Comparison of ENCODE assay signal across 29 cellular contexts in genomic region chr10:28496481-28496961, GRCh38.
DNase-seq lines count a peak whose midpoint lies in the region; ATAC-seq and TF ChIP-seq lines count a peak whose summit lies in the region.
"Had no signal": no experiment of that assay in that cellular context is flagged by ENCODE, and none has a peak within 500 bp of the region (broad histone marks: within the 10 kb centered on the region; RNA-seq: fewer than 3 reads in every experiment).

No MANE protein-coding gene starts in this region.

- H3K27ac Mint-ChIP-seq in dendritic cell treated with granulocyte-macrophage colony-stimulating factor and Interleukin-4, amounts not matched to agents 40 ng/mL and 50 ng/mL, for 4 days, result peak overlapping the region; percentile 33
- H3K27ac Mint-ChIP-seq: activated CD4-positive, alpha-beta memory T cell treated with anti-CD3 and anti-CD28 coated beads, Interleukin-2, amount 10 ng/mL, durations not matched to agents 7 days and 5 days; CD4-positive, alpha-beta T cell; HFFc6; stimulated activated effector memory CD8-positive, alpha-beta T cell treated with anti-CD3 and anti-CD28 coated beads, Interleukin-12 subunit alpha, Interleukin-12 subunit beta, amount 100 ng/mL, for 72 hours; T-helper 2 cell treated with Interferon-gamma antibody and Interleukin-4, amounts not matched to agents 5 μg/mL and 100 μg/mL, for 36 hours had no signal

- no peaks in the 10 kb centered on the region for H3K27me3 Mint-ChIP-seq in dendritic cell treated with granulocyte-macrophage colony-stimulating factor and Interleukin-4, amounts not matched to agents 40 ng/mL and 50 ng/mL, for 4 days
- H3K27me3 Mint-ChIP-seq: progenitor cell of endocrine pancreas had no signal

- DNase-seq in ELF-1 (ENCODE audit: low read depth, low spot score), result peak; percentile 77
- DNase-seq in LNCaP clone FGC (ENCODE audit: low read depth), result peak; percentile 61
- DNase-seq in SW480 (ENCODE audit: low spot score), result no peak
- DNase-seq in 8988T, result no peak
- DNase-seq in activated effector memory CD4-positive, alpha-beta T cell treated with anti-CD3 and anti-CD28 coated beads, Interleukin-2, amount 50 U/mL, for 16 hours, result no peak
- DNase-seq: activated CD4-positive, alpha-beta memory T cell treated with anti-CD3 and anti-CD28 coated beads, Interleukin-2, amount 10 ng/mL, durations not matched to agents 7 days and 5 days; activated CD4-positive, CD25-positive, alpha-beta regulatory T cell; activated gamma-delta T cell treated with Interleukin-2 at 50 U/mL for 16 hours; activated T-cell treated with anti-CD3 and anti-CD28 coated beads for 4 hours; amniotic stem cell; CD4-positive, alpha-beta T cell; DMS153; dorsolateral prefrontal cortex; head of caudate nucleus; HFFc6; NCI-H1105 treated with DMSO at 0.1 percent for 48 hours; NCI-H510A; Peyer's patch; stimulated activated CD4-positive, alpha-beta T cell treated with anti-CD3 and anti-CD28 coated beads, Interleukin-2, amount 100 ng/mL, for 24 hours had no signal

- no peak overlapping the region for H3K4me3 Mint-ChIP-seq in dendritic cell treated with granulocyte-macrophage colony-stimulating factor and Interleukin-4, amounts not matched to agents 40 ng/mL and 50 ng/mL, for 4 days
- H3K4me3 Mint-ChIP-seq: activated CD4-positive, alpha-beta memory T cell treated with anti-CD3 and anti-CD28 coated beads, Interleukin-2, amount 10 ng/mL, durations not matched to agents 7 days and 5 days; CD4-positive, alpha-beta T cell; HFFc6; neural crest cell; stimulated activated effector memory CD8-positive, alpha-beta T cell treated with anti-CD3 and anti-CD28 coated beads, Interleukin-12 subunit alpha, Interleukin-12 subunit beta, amount 100 ng/mL, for 72 hours; T-helper 2 cell treated with Interferon-gamma antibody and Interleukin-4, amounts not matched to agents 5 μg/mL and 100 μg/mL, for 36 hours had no signal

- peaks cover 46% of the 10 kb centered on the region for H3K4me1 Mint-ChIP-seq in dendritic cell treated with granulocyte-macrophage colony-stimulating factor and Interleukin-4, amounts not matched to agents 40 ng/mL and 50 ng/mL, for 4 days (ENCODE audit: low read depth)
- H3K4me1 Mint-ChIP-seq: activated CD4-positive, alpha-beta memory T cell treated with anti-CD3 and anti-CD28 coated beads, Interleukin-2, amount 10 ng/mL, durations not matched to agents 7 days and 5 days; stimulated activated effector memory CD8-positive, alpha-beta T cell treated with anti-CD3 and anti-CD28 coated beads, Interleukin-12 subunit alpha, Interleukin-12 subunit beta, amount 100 ng/mL, for 72 hours had no signal

- H3K9me3 ChIP-seq in neutrophil, result no peaks in the 10 kb centered on the region
- H3K9me3 ChIP-seq: Peyer's patch had no signal

- intact Hi-C loops in dendritic cell treated with granulocyte-macrophage colony-stimulating factor and Interleukin-4, amounts not matched to agents 40 ng/mL and 50 ng/mL, for 4 days (cut with micrococcal nuclease), result no loop called here

- ATAC-seq in GM18858 (IDR thresholded peaks at IDR 0.05; ENCODE audit: unreplicated experiment), result no peak
- ATAC-seq: GM12878; SK-N-SH treated with all-trans-retinoic acid at 6 μM for 48 hours; stimulated activated effector memory CD8-positive, alpha-beta T cell treated with anti-CD3 and anti-CD28 coated beads, Interleukin-12 subunit alpha, Interleukin-12 subunit beta, amount 100 ng/mL, for 72 hours had no signal

- H3K27me3 ChIP-seq in neutrophil, result no peaks in the 10 kb centered on the region
- H3K27me3 ChIP-seq: dorsolateral prefrontal cortex, Peyer's patch had no signal

- no peaks in the 10 kb centered on the region for H3K36me3 ChIP-seq in neutrophil
- H3K36me3 ChIP-seq: Peyer's patch had no signal

- H3K4me3 ChIP-seq in LNCaP clone FGC (ENCODE audit: low read depth, low read length), result no peak overlapping the region
- H3K4me3 ChIP-seq in neutrophil (ENCODE audit: low read depth in 1 of 2, low read length in 1 of 2), result no peak overlapping the region
- H3K4me3 ChIP-seq: dorsolateral prefrontal cortex, GM12878, Peyer's patch, skin epidermis had no signal

- peak overlapping the region; percentile 86 for H3K27ac ChIP-seq in neutrophil
- H3K27ac ChIP-seq: Peyer's patch, skin epidermis had no signal

- TF ChIP-seq CTCF in LNCaP clone FGC (IDR thresholded peaks at IDR 0.05; ENCODE audit: control insufficient read depth, extremely low read depth, insufficient read depth), result no peak
- TF ChIP-seq CTCF in neutrophil (IDR thresholded peaks at IDR 0.05), result no peak

- peaks cover 9% of the 10 kb centered on the region for H3K9me3 Mint-ChIP-seq in dendritic cell treated with granulocyte-macrophage colony-stimulating factor and Interleukin-4, amounts not matched to agents 40 ng/mL and 50 ng/mL, for 4 days
- H3K9me3 Mint-ChIP-seq: activated CD4-positive, alpha-beta memory T cell treated with anti-CD3 and anti-CD28 coated beads, Interleukin-2, amount 10 ng/mL, durations not matched to agents 7 days and 5 days; CD4-positive, alpha-beta T cell; HFFc6; neural crest cell; stimulated activated effector memory CD8-positive, alpha-beta T cell treated with anti-CD3 and anti-CD28 coated beads, Interleukin-12 subunit alpha, Interleukin-12 subunit beta, amount 100 ng/mL, for 72 hours; T-helper 2 cell treated with Interferon-gamma antibody and Interleukin-4, amounts not matched to agents 5 μg/mL and 100 μg/mL, for 36 hours had no signal

- H3K36me3 Mint-ChIP-seq in dendritic cell treated with granulocyte-macrophage colony-stimulating factor and Interleukin-4, amounts not matched to agents 40 ng/mL and 50 ng/mL, for 4 days (ENCODE audit: low read depth), result peaks cover 6% of the 10 kb centered on the region
- H3K36me3 Mint-ChIP-seq: stimulated activated effector memory CD8-positive, alpha-beta T cell treated with anti-CD3 and anti-CD28 coated beads, Interleukin-12 subunit alpha, Interleukin-12 subunit beta, amount 100 ng/mL, for 72 hours had no signal

- peaks cover 55 to 59% of the 10 kb centered on the region in 2 experiments for H3K4me1 ChIP-seq in neutrophil (ENCODE audit: control insufficient read depth in 1 of 2, insufficient read depth in 1 of 2, low read depth in 1 of 2, low read length in 1 of 2)
- H3K4me1 ChIP-seq: Peyer's patch had no signal

Comparison
In these comparisons a context has a peak if more than half of its experiments do, and no peak if none do; other contexts are left out.
1. DNase-seq: peak in ELF-1 (single experiment) and LNCaP clone FGC (single experiment); none in SW480 (single experiment), 8988T (single experiment) and activated effector memory CD4-positive, alpha-beta T cell treated with anti-CD3 and anti-CD28 coated beads, Interleukin-2, amount 50 U/mL, for 16 hours (single experiment).